Comparison of ENCODE assay signal across 8 cellular contexts in the genomic region with DNA sequence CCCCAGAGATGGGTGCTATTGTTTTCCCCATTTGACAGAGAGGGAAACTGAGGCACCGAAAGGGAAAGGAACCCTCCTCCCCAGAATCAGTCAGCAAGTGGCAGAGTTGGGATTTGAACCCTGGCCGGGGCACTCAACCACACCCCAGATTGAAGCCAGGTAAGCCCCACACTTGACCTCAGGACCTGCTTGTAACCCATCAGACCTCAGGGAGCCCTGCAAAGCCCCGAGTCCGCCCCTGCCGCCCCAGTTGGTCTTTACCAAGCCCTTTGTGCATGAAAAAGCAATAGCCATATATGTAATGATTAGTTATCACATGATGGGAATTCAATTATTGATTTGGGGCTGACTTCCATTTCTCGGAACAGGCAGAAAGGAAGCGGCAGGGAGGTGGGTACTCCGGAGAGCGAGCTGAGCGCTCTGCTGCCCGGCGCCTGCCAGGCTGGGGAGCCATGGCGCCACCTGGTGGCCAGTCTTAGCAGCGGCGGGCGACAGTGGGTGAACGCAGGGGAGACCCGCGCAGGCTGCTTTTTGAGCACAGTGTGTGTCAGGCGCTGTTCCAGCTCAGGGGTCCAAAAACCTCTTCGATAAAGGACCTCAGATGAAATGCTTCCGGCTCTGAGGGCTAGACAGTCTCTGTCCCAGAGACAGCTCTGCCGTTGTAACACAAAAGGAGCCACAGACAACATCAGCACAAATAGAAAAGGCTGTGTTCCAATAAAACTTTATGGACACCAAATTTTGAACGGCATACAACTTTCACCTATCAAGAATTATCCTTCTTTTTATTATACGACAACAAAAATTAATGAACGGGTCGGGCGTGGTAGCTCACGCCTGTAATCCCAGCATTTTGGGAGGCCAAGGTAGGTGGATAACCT.
A peak's percentile ranks its signal among the peaks of the same experiment; 100 is the strongest.
DNase-seq lines count a peak whose midpoint lies in the region; ATAC-seq and TF ChIP-seq lines count a peak whose summit lies in the region.

No MANE protein-coding gene starts in this region.

- H2AFZ ChIP-seq in Karpas-422 (ENCODE audit: low read length): no peak overlapping the region

- no peaks in the 10 kb centered on the region for H3K4me1 ChIP-seq in Karpas-422 (ENCODE audit: low read length)

- no peaks in the 10 kb centered on the region for H3K79me2 ChIP-seq in Karpas-422 (ENCODE audit: low read length)

- H3K36me3 Mint-ChIP-seq in activated naive CD8-positive, alpha-beta T cell treated with anti-CD3 and anti-CD28 coated beads, Interleukin-2, amount 50 U/mL, for 24 hours (ENCODE audit: low read depth): no peaks in the 10 kb centered on the region

- H3K4me3 Mint-ChIP-seq in activated naive CD8-positive, alpha-beta T cell treated with anti-CD3 and anti-CD28 coated beads, Interleukin-2, amount 50 U/mL, for 24 hours: no peak overlapping the region

- DNase-seq in Daoy (ENCODE audit: low read depth) (peak; percentile 86), Karpas-422 (peak; percentile 84), T-helper 1 cell (peak; percentile 57 to 74 (median 70)), left cardiac atrium (peak; percentile 71), retinal pigment epithelial cell (ENCODE audit: low read depth) (no peak)
- peak; percentile 87 for DNase-seq in activated naive CD8-positive, alpha-beta T cell treated with anti-CD3 and anti-CD28 coated beads, Interleukin-2, amount 50 U/mL, for 24 hours

- no peak overlapping the region for H3K27ac ChIP-seq in Karpas-422 (ENCODE audit: low read length)

- no peaks in the 10 kb centered on the region for H3K27me3 Mint-ChIP-seq in activated naive CD8-positive, alpha-beta T cell treated with anti-CD3 and anti-CD28 coated beads, Interleukin-2, amount 50 U/mL, for 24 hours

- no peaks in the 10 kb centered on the region for H3K36me3 ChIP-seq in Karpas-422 (ENCODE audit: insufficient read depth, low read length)

- H4K20me1 ChIP-seq in Karpas-422 (ENCODE audit: insufficient read depth, low read depth, low read length): no peaks in the 10 kb centered on the region

- no peak overlapping the region for H3K27ac Mint-ChIP-seq in activated naive CD8-positive, alpha-beta T cell treated with anti-CD3 and anti-CD28 coated beads, Interleukin-2, amount 50 U/mL, for 24 hours

- H3K9me2 ChIP-seq in Karpas-422 (replicated peaks; ENCODE audit: insufficient read depth, low read length): no peaks in the 10 kb centered on the region

- H3K9me3 Mint-ChIP-seq in activated naive CD8-positive, alpha-beta T cell treated with anti-CD3 and anti-CD28 coated beads, Interleukin-2, amount 50 U/mL, for 24 hours: no peaks in the 10 kb centered on the region

- H3K4me3 ChIP-seq in Karpas-422 (ENCODE audit: low read length) (no peak overlapping the region), retinal pigment epithelial cell (ENCODE audit: low read length) (no peak overlapping the region)

- intact Hi-C loops in left cardiac atrium (cut with DNase I): loop anchor here (1.0 to 10.0 kb wide), 3 partner anchors 312 to 614 kb away; no protein-coding TSS in a partner anchor

- peak; percentile 91 for ATAC-seq in activated naive CD8-positive, alpha-beta T cell treated with anti-CD3 and anti-CD28 coated beads, Interleukin-2, amount 50 U/mL, for 24 hours
- ATAC-seq in left cardiac atrium (peak; percentile 82 to 83), HG02571 (IDR thresholded peaks at IDR 0.05; ENCODE audit: unreplicated experiment) (no peak), GM19467 (IDR thresholded peaks at IDR 0.05; ENCODE audit: unreplicated experiment) (no peak)

- no peak overlapping the region for H3K9ac ChIP-seq in Karpas-422 (ENCODE audit: low read length)

- H3K4me1 Mint-ChIP-seq in activated naive CD8-positive, alpha-beta T cell treated with anti-CD3 and anti-CD28 coated beads, Interleukin-2, amount 50 U/mL, for 24 hours: no peaks in the 10 kb centered on the region

- H3K27me3 ChIP-seq in Karpas-422 (ENCODE audit: low read length): no peaks in the 10 kb centered on the region

- no peak overlapping the region for H3K4me2 ChIP-seq in Karpas-422 (ENCODE audit: low read depth, low read length, poor library complexity, severe bottlenecking)

- TF ChIP-seq CTCF in retinal pigment epithelial cell (conservative IDR thresholded peaks at IDR 0.05; ENCODE audit: low read depth, low read length): peak; percentile 94

- H3K9me3 ChIP-seq in Karpas-422 (ENCODE audit: low read length): no peaks in the 10 kb centered on the region

Comparison
In these comparisons a context has a peak if more than half of its experiments do, and no peak if none do; other contexts are left out.
1. ATAC-seq: peak in activated naive CD8-positive, alpha-beta T cell treated with anti-CD3 and anti-CD28 coated beads, Interleukin-2, amount 50 U/mL, for 24 hours (single experiment) and left cardiac atrium (2 of 2); none in HG02571 (single experiment) and GM19467 (single experiment).